Comparison of ENCODE assay signal across 1 cellular context in the genomic region with DNA sequence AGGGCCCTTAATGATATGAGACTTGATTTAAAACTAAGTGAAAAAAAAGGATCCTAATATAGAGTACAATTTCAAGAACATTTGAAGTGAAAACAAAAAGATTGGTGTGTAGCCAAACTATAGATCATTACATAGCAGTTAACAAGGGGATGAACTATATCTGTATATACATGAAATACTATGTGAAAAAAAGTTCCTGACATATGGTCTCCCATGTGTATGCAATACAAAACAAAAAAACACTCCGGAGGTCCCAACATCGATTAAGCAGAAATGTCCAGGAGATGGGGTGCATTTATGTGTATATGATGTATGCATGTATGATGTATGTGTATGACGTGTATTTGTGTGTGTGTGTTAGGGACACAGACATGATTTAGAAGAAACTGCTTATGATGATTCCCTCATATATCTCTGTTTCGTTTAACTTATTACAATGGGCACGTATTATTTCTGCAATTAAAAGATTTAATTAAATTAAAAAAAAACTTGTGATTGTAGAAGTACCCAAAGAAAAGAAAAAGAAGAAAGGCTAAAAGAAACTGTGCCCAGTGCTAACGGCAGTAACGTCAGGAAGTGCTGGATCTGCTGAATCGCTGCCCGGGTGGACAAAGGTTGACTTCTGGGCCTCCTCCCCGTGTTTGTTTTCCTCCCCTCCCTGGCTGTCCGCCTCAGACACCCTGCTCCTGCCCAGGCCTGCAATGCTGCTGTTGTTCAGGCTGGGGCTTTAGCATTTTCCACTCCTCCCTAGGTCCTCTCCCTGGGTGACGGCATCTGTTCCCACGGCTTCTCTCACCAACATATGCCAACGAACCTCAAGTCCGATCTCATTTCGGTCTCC.
TF ChIP-seq lines count a peak whose summit lies in the region.

No MANE protein-coding gene starts in this region.

TF ChIP-seq in HepG2, 621 proteins besides CTCF, POLR2A, EP300 and RAD21 (continued from another document and continues in another):
- TF ChIP-seq, protein P1, sequence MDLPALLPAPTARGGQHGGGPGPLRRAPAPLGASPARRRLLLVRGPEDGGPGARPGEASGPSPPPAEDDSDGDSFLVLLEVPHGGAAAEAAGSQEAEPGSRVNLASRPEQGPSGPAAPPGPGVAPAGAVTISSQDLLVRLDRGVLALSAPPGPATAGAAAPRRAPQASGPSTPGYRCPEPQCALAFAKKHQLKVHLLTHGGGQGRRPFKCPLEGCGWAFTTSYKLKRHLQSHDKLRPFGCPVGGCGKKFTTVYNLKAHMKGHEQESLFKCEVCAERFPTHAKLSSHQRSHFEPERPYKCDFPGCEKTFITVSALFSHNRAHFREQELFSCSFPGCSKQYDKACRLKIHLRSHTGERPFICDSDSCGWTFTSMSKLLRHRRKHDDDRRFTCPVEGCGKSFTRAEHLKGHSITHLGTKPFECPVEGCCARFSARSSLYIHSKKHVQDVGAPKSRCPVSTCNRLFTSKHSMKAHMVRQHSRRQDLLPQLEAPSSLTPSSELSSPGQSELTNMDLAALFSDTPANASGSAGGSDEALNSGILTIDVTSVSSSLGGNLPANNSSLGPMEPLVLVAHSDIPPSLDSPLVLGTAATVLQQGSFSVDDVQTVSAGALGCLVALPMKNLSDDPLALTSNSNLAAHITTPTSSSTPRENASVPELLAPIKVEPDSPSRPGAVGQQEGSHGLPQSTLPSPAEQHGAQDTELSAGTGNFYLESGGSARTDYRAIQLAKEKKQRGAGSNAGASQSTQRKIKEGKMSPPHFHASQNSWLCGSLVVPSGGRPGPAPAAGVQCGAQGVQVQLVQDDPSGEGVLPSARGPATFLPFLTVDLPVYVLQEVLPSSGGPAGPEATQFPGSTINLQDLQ (CRISPR knock-in tag; IDR thresholded peaks at IDR 0.05): no peak
- TF ChIP-seq, protein P2, sequence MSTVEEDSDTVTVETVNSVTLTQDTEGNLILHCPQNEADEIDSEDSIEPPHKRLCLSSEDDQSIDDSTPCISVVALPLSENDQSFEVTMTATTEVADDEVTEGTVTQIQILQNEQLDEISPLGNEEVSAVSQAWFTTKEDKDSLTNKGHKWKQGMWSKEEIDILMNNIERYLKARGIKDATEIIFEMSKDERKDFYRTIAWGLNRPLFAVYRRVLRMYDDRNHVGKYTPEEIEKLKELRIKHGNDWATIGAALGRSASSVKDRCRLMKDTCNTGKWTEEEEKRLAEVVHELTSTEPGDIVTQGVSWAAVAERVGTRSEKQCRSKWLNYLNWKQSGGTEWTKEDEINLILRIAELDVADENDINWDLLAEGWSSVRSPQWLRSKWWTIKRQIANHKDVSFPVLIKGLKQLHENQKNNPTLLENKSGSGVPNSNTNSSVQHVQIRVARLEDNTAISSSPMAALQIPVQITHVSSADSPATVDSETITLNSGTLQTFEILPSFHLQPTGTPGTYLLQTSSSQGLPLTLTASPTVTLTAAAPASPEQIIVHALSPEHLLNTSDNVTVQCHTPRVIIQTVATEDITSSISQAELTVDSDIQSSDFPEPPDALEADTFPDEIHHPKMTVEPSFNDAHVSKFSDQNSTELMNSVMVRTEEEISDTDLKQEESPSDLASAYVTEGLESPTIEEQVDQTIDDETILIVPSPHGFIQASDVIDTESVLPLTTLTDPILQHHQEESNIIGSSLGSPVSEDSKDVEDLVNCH (CRISPR knock-in tag; IDR thresholded peaks at IDR 0.05): no peak
- TF ChIP-seq ATF1 (CRISPR knock-in tag; IDR thresholded peaks at IDR 0.05) (no peak), HNRNPUL1 (IDR thresholded peaks at IDR 0.05; ENCODE audit: low read depth, low read length) (no peak), ZFP36 (IDR thresholded peaks at IDR 0.05; ENCODE audit: borderline replicate concordance, low read depth, low read length, partially characterized antibody) (no peak), ZNF33A (CRISPR knock-in tag; IDR thresholded peaks at IDR 0.05; ENCODE audit: borderline replicate concordance) (no peak), GTF2F1 (IDR thresholded peaks at IDR 0.05; ENCODE audit: low read length) (no peak), ZNF652 (CRISPR knock-in tag; IDR thresholded peaks at IDR 0.05; ENCODE audit: borderline replicate concordance, low read depth) (no peak), ZNF644 (CRISPR knock-in tag; IDR thresholded peaks at IDR 0.05; ENCODE audit: low read depth) (peak; percentile 24; the same call in 1 of the 2 replicates), TOPORS (CRISPR knock-in tag; IDR thresholded peaks at IDR 0.05) (no peak), NCOA5 (CRISPR knock-in tag; IDR thresholded peaks at IDR 0.05) (no peak), MZF1 (CRISPR knock-in tag; IDR thresholded peaks at IDR 0.05; ENCODE audit: borderline replicate concordance) (no peak), AKAP8 (CRISPR knock-in tag; IDR thresholded peaks at IDR 0.05) (no peak), ZNF343 (CRISPR knock-in tag; IDR thresholded peaks at IDR 0.05) (peak; percentile 64; the same call in 1 of the 2 replicates), FOXA3 (CRISPR knock-in tag; IDR thresholded peaks at IDR 0.05) (peak; percentile 88), ZBTB38 (CRISPR knock-in tag; IDR thresholded peaks at IDR 0.05) (peak; percentile 52; the same call in 1 of the 2 replicates), REXO4 (CRISPR knock-in tag; IDR thresholded peaks at IDR 0.05; ENCODE audit: borderline replicate concordance) (no peak), PHF21A (CRISPR knock-in tag; IDR thresholded peaks at IDR 0.05) (peak; percentile 64; the same call in 1 of the 2 replicates), ZNF501 (CRISPR knock-in tag; IDR thresholded peaks at IDR 0.05) (0 out of 2 replicates have a peak, but pooled peaks have one; percentile 41), RBM39 (IDR thresholded peaks at IDR 0.05; ENCODE audit: low read depth, low read length, poor library complexity, severe bottlenecking) (no peak), PCBP1 (IDR thresholded peaks at IDR 0.05; ENCODE audit: borderline replicate concordance, low read depth, low read length) (no peak), ETV6 (CRISPR knock-in tag; conservative IDR thresholded peaks at IDR 0.05) (no peak; the same call in 1 of the 2 replicates), HOXA5 (CRISPR knock-in tag; IDR thresholded peaks at IDR 0.05) (no peak), POLR2G (IDR thresholded peaks at IDR 0.05; ENCODE audit: low read depth, low read length) (peak; percentile 66), ZSCAN21 (CRISPR knock-in tag; IDR thresholded peaks at IDR 0.05; ENCODE audit: borderline replicate concordance) (no peak), ZNF562 (CRISPR knock-in tag; IDR thresholded peaks at IDR 0.05; ENCODE audit: borderline replicate concordance) (no peak), ZSCAN29 (CRISPR knock-in tag; conservative IDR thresholded peaks at IDR 0.05) (no peak), CEBPG (CRISPR knock-in tag; IDR thresholded peaks at IDR 0.05) (peak; percentile 34; the same call in 1 of the 2 replicates), KMT2A (CRISPR knock-in tag; IDR thresholded peaks at IDR 0.05) (peak; percentile 67; the same call in 1 of the 2 replicates), NRL (CRISPR knock-in tag; IDR thresholded peaks at IDR 0.05; ENCODE audit: borderline replicate concordance) (peak; percentile 74; the same call in 1 of the 2 replicates), YEATS4 (CRISPR knock-in tag; IDR thresholded peaks at IDR 0.05; ENCODE audit: borderline replicate concordance) (peak; percentile 73; the same call in 1 of the 2 replicates), ZNF317 (CRISPR knock-in tag; IDR thresholded peaks at IDR 0.05) (peak; percentile 80), RFX5 (IDR thresholded peaks at IDR 0.05; ENCODE audit: low read depth, low read length) (peak; percentile 44; the same call in 1 of the 2 replicates), SP2 (CRISPR knock-in tag; IDR thresholded peaks at IDR 0.05) (no peak)
- TF ChIP-seq, protein P3, sequence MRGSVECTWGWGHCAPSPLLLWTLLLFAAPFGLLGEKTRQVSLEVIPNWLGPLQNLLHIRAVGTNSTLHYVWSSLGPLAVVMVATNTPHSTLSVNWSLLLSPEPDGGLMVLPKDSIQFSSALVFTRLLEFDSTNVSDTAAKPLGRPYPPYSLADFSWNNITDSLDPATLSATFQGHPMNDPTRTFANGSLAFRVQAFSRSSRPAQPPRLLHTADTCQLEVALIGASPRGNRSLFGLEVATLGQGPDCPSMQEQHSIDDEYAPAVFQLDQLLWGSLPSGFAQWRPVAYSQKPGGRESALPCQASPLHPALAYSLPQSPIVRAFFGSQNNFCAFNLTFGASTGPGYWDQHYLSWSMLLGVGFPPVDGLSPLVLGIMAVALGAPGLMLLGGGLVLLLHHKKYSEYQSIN (CRISPR knock-in tag; IDR thresholded peaks at IDR 0.05; ENCODE audit: borderline replicate concordance): no peak
- TF ChIP-seq, protein P4, sequence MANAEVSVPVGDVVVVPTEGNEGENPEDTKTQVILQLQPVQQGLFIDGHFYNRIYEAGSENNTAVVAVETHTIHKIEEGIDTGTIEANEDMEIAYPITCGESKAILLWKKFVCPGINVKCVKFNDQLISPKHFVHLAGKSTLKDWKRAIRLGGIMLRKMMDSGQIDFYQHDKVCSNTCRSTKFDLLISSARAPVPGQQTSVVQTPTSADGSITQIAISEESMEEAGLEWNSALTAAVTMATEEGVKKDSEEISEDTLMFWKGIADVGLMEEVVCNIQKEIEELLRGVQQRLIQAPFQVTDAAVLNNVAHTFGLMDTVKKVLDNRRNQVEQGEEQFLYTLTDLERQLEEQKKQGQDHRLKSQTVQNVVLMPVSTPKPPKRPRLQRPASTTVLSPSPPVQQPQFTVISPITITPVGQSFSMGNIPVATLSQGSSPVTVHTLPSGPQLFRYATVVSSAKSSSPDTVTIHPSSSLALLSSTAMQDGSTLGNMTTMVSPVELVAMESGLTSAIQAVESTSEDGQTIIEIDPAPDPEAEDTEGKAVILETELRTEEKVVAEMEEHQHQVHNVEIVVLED (CRISPR knock-in tag; IDR thresholded peaks at IDR 0.05; ENCODE audit: borderline replicate concordance): no peak
- TF ChIP-seq, protein P5, sequence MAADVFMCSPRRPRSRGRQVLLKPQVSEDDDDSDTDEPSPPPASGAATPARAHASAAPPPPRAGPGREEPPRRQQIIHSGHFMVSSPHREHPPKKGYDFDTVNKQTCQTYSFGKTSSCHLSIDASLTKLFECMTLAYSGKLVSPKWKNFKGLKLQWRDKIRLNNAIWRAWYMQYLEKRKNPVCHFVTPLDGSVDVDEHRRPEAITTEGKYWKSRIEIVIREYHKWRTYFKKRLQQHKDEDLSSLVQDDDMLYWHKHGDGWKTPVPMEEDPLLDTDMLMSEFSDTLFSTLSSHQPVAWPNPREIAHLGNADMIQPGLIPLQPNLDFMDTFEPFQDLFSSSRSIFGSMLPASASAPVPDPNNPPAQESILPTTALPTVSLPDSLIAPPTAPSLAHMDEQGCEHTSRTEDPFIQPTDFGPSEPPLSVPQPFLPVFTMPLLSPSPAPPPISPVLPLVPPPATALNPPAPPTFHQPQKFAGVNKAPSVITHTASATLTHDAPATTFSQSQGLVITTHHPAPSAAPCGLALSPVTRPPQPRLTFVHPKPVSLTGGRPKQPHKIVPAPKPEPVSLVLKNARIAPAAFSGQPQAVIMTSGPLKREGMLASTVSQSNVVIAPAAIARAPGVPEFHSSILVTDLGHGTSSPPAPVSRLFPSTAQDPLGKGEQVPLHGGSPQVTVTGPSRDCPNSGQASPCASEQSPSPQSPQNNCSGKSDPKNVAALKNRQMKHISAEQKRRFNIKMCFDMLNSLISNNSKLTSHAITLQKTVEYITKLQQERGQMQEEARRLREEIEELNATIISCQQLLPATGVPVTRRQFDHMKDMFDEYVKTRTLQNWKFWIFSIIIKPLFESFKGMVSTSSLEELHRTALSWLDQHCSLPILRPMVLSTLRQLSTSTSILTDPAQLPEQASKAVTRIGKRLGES (CRISPR knock-in tag; IDR thresholded peaks at IDR 0.05; ENCODE audit: borderline replicate concordance): no peak
- TF ChIP-seq, protein P6, sequence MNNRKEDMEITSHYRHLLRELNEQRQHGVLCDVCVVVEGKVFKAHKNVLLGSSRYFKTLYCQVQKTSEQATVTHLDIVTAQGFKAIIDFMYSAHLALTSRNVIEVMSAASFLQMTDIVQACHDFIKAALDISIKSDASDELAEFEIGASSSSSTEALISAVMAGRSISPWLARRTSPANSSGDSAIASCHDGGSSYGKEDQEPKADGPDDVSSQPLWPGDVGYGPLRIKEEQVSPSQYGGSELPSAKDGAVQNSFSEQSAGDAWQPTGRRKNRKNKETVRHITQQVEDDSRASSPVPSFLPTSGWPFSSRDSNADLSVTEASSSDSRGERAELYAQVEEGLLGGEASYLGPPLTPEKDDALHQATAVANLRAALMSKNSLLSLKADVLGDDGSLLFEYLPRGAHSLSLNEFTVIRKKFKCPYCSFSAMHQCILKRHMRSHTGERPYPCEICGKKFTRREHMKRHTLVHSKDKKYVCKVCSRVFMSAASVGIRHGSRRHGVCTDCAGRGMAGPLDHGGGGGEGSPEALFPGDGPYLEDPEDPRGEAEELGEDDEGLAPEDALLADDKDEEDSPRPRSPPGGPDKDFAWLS (CRISPR knock-in tag; IDR thresholded peaks at IDR 0.05; ENCODE audit: borderline replicate concordance): no peak
- TF ChIP-seq, protein P7, sequence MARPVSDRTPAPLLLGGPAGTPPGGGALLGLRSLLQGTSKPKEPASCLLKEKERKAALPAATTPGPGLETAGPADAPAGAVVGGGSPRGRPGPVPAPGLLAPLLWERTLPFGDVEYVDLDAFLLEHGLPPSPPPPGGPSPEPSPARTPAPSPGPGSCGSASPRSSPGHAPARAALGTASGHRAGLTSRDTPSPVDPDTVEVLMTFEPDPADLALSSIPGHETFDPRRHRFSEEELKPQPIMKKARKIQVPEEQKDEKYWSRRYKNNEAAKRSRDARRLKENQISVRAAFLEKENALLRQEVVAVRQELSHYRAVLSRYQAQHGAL (CRISPR knock-in tag; IDR thresholded peaks at IDR 0.05; ENCODE audit: not compliant biosample characterization): no peak
- TF ChIP-seq, protein P8, sequence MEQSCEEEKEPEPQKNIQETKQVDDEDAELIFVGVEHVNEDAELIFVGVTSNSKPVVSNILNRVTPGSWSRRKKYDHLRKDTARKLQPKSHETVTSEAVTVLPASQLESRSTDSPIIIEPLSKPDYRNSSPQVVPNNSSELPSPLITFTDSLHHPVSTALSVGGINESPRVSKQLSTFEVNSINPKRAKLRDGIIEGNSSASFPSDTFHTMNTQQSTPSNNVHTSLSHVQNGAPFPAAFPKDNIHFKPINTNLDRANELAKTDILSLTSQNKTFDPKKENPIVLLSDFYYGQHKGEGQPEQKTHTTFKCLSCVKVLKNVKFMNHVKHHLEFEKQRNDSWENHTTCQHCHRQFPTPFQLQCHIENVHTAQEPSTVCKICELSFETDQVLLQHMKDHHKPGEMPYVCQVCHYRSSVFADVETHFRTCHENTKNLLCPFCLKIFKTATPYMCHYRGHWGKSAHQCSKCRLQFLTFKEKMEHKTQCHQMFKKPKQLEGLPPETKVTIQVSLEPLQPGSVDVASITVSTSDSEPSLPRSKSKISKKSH (CRISPR knock-in tag; IDR thresholded peaks at IDR 0.05; ENCODE audit: borderline replicate concordance): peak; percentile 58; the same call in 1 of the 2 replicates
- TF ChIP-seq, protein P9, sequence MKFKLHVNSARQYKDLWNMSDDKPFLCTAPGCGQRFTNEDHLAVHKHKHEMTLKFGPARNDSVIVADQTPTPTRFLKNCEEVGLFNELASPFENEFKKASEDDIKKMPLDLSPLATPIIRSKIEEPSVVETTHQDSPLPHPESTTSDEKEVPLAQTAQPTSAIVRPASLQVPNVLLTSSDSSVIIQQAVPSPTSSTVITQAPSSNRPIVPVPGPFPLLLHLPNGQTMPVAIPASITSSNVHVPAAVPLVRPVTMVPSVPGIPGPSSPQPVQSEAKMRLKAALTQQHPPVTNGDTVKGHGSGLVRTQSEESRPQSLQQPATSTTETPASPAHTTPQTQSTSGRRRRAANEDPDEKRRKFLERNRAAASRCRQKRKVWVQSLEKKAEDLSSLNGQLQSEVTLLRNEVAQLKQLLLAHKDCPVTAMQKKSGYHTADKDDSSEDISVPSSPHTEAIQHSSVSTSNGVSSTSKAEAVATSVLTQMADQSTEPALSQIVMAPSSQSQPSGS (CRISPR knock-in tag; IDR thresholded peaks at IDR 0.05): peak; percentile 24; the same call in 1 of the 2 replicates
- TF ChIP-seq, protein P10, sequence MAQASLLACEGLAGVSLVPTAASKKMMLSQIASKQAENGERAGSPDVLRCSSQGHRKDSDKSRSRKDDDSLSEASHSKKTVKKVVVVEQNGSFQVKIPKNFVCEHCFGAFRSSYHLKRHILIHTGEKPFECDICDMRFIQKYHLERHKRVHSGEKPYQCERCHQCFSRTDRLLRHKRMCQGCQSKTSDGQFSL (CRISPR knock-in tag; IDR thresholded peaks at IDR 0.05): no peak
